ENCODE assay signal across 14 cellular contexts in genomic region chr1:111723091-111723806, GRCh38. TPM values are rescaled to one million over a fixed set of nuclear protein-coding genes. Genes with fewer than 3 reads are reported as not detected.
DNase-seq lines count a peak whose midpoint lies in the region; ATAC-seq, FAIRE-seq and TF ChIP-seq lines count a peak whose summit lies in the region.
"Had no signal": no experiment of that assay in that cellular context is flagged by ENCODE, and none has a peak within 500 bp of the region (broad histone marks: within the 10 kb centered on the region; RNA-seq: fewer than 3 reads in every experiment).

No MANE protein-coding gene starts in this region.

- TF ChIP-seq POLR2A in uterus (IDR thresholded peaks at IDR 0.05) = no peak

- intact Hi-C loops in kidney (cut with DNase I) (no loop called here), uterus (cut with DNase I; ENCODE audit: low total_unique reads) (no loop called here)

- H3K4me1 ChIP-seq in kidney (ENCODE audit: control insufficient read depth in 1 of 2, insufficient read depth in 1 of 2, low read depth in 1 of 2, low read length in 2 of 2) = no peaks in the 10 kb centered on the region
- H3K4me1 ChIP-seq in uterus = no peaks in the 10 kb centered on the region

- H3K27ac ChIP-seq in kidney (ENCODE audit: low read depth in 2 of 2, low read length in 2 of 2) (no peak overlapping the region), uterus (no peak overlapping the region)

- H3K4me1 Mint-ChIP-seq in stimulated activated naive CD8-positive, alpha-beta T cell treated with anti-CD3 and anti-CD28 coated beads, Interleukin-15, amount 100 ng/mL, for 72 hours = peaks cover 6% of the 10 kb centered on the region
- H3K4me1 Mint-ChIP-seq in activated CD8-positive, alpha-beta memory T cell treated with anti-CD3 and anti-CD28 coated beads, Interleukin-2, amount 10 ng/mL, durations not matched to agents 7 days and 5 days = peaks cover 7% of the 10 kb centered on the region

- no peaks in the 10 kb centered on the region for H3K27me3 Mint-ChIP-seq in stimulated activated naive CD8-positive, alpha-beta T cell treated with anti-CD3 and anti-CD28 coated beads, Interleukin-15, amount 100 ng/mL, for 72 hours
- no peaks in the 10 kb centered on the region for H3K27me3 Mint-ChIP-seq in activated CD8-positive, alpha-beta memory T cell treated with anti-CD3 and anti-CD28 coated beads, Interleukin-2, amount 10 ng/mL, durations not matched to agents 7 days and 5 days

- TF ChIP-seq CTCF in kidney (IDR thresholded peaks at IDR 0.05; ENCODE audit: borderline replicate concordance, extremely low read depth, insufficient read depth) (no peak), uterus (IDR thresholded peaks at IDR 0.05) (no peak)

- no peaks in the 10 kb centered on the region for H3K36me3 Mint-ChIP-seq in activated CD8-positive, alpha-beta memory T cell treated with anti-CD3 and anti-CD28 coated beads, Interleukin-2, amount 10 ng/mL, durations not matched to agents 7 days and 5 days

- H3K9me3 Mint-ChIP-seq in stimulated activated naive CD8-positive, alpha-beta T cell treated with anti-CD3 and anti-CD28 coated beads, Interleukin-15, amount 100 ng/mL, for 72 hours = no peaks in the 10 kb centered on the region
- H3K9me3 Mint-ChIP-seq in activated CD8-positive, alpha-beta memory T cell treated with anti-CD3 and anti-CD28 coated beads, Interleukin-2, amount 10 ng/mL, durations not matched to agents 7 days and 5 days (ENCODE audit: low read depth) = no peaks in the 10 kb centered on the region
- H3K9me3 Mint-ChIP-seq: neural crest cell had no signal

- no peak overlapping the region for H3K4me3 Mint-ChIP-seq in stimulated activated naive CD8-positive, alpha-beta T cell treated with anti-CD3 and anti-CD28 coated beads, Interleukin-15, amount 100 ng/mL, for 72 hours
- no peak overlapping the region for H3K4me3 Mint-ChIP-seq in activated CD8-positive, alpha-beta memory T cell treated with anti-CD3 and anti-CD28 coated beads, Interleukin-2, amount 10 ng/mL, durations not matched to agents 7 days and 5 days
- H3K4me3 Mint-ChIP-seq: neural crest cell had no signal

- H3K4me3 ChIP-seq in kidney (ENCODE audit: low read length in 2 of 2) (no peak overlapping the region), uterus (no peak overlapping the region)
- H3K4me3 ChIP-seq: lung had no signal

- no peaks in the 10 kb centered on the region for H3K9me3 ChIP-seq in kidney (ENCODE audit: control insufficient read depth in 1 of 2, low read length in 2 of 2)
- no peaks in the 10 kb centered on the region for H3K9me3 ChIP-seq in uterus

- no peak overlapping the region for H3K9ac ChIP-seq in kidney (ENCODE audit: low read length in 2 of 2)

- no peak for FAIRE-seq in kidney (lab: Jason Lieb, UNC)

- H3K27ac Mint-ChIP-seq in stimulated activated naive CD8-positive, alpha-beta T cell treated with anti-CD3 and anti-CD28 coated beads, Interleukin-15, amount 100 ng/mL, for 72 hours = peak overlapping the region; percentile 47 to 55
- no peak overlapping the region for H3K27ac Mint-ChIP-seq in activated CD8-positive, alpha-beta memory T cell treated with anti-CD3 and anti-CD28 coated beads, Interleukin-2, amount 10 ng/mL, durations not matched to agents 7 days and 5 days

- CTCF ChIA-PET in activated CD8-positive, alpha-beta memory T cell treated with anti-CD3 and anti-CD28 coated beads, Interleukin-2, amount 10 ng/mL, durations not matched to agents 7 days and 5 days (lab: Charles Lee) = no interaction called here

- ATAC-seq in stimulated activated naive CD8-positive, alpha-beta T cell treated with anti-CD3 and anti-CD28 coated beads, Interleukin-15, amount 100 ng/mL, for 72 hours = no peak
- no peak for ATAC-seq in stimulated activated naive CD8-positive, alpha-beta T cell treated with anti-CD3 and anti-CD28 coated beads, Interleukin-15, Interleukin-2, amounts not matched to agents 100 U/mL and 50 U/mL, for 24 hours
- ATAC-seq in activated CD8-positive, alpha-beta memory T cell treated with anti-CD3 and anti-CD28 coated beads, Interleukin-2, amount 10 ng/mL, durations not matched to agents 7 days and 5 days = no peak

- H3K36me3 ChIP-seq in kidney (ENCODE audit: control insufficient read depth in 1 of 2, insufficient read depth in 2 of 2, low read length in 2 of 2) = no peaks in the 10 kb centered on the region
- H3K36me3 ChIP-seq in uterus = no peaks in the 10 kb centered on the region

- no peak for DNase-seq in stimulated activated naive CD8-positive, alpha-beta T cell treated with anti-CD3 and anti-CD28 coated beads, Interleukin-15, amount 100 ng/mL, for 72 hours
- no peak for DNase-seq in stimulated activated naive CD8-positive, alpha-beta T cell treated with anti-CD3 and anti-CD28 coated beads, Interleukin-15, Interleukin-2, amounts not matched to agents 100 U/mL and 50 U/mL, for 24 hours
- peak; percentile 31 for DNase-seq in activated CD8-positive, alpha-beta memory T cell treated with anti-CD3 and anti-CD28 coated beads, Interleukin-2, amount 10 ng/mL, durations not matched to agents 7 days and 5 days
- DNase-seq in kidney = peak; percentile 13
- DNase-seq in AG20443 (ENCODE audit: low spot score) = no peak
- no peak for DNase-seq in DMS53 treated with DMSO at 0.1 percent for 48 hours (lab: John Stamatoyannopoulos, UW; ENCODE audit: unreplicated experiment)
- no peak for DNase-seq in stimulated activated CD4-positive, alpha-beta T cell treated with anti-CD3 and anti-CD28 coated beads, Interleukin-4, amount 100 ng/mL, for 1 hour
- DNase-seq in uterus = no peak
- DNase-seq: activated gamma-delta T cell; AML-193; NCI-H1930; stimulated activated naive CD4-positive, alpha-beta T cell treated with Interleukin-2 at 50 U/mL for 16 hours had no signal

- H3K27me3 ChIP-seq in uterus = no peaks in the 10 kb centered on the region

RNA-seq across cellular contexts. Expression of gene INKA2, which starts 15.9 kb away (rescaled TPM):
- 1 to 10 TPM; 1.7 to 1.9 TPM for total RNA-seq in activated CD8-positive, alpha-beta memory T cell treated with anti-CD3 and anti-CD28 coated beads, Interleukin-2, amount 10 ng/mL, durations not matched to agents 7 days and 5 days
- total RNA-seq in kidney = 5.6 TPM
- polyA plus RNA-seq in kidney (ENCODE audit: insufficient read depth, low read depth, low replicate concordance) = 3.5 TPM
- total RNA-seq in uterus = 10 to 100 TPM in 1 of 4 donors, 1 to 10 TPM in 1, under 1 TPM in 1, not detected in 1; 0.51 to 16.4 (median 6.4) TPM

RNA-seq across cellular contexts. Expression of gene DDX20, which starts 32.5 kb away (rescaled TPM):
- total RNA-seq in activated CD8-positive, alpha-beta memory T cell treated with anti-CD3 and anti-CD28 coated beads, Interleukin-2, amount 10 ng/mL, durations not matched to agents 7 days and 5 days = 10 to 100 TPM; 14.1 to 17.9 TPM
- 9.6 TPM for total RNA-seq in kidney
- polyA plus RNA-seq in kidney (ENCODE audit: insufficient read depth, low read depth, low replicate concordance) = 5.5 TPM
- 10 to 100 TPM; 13.3 to 38.2 (median 20.1) TPM for total RNA-seq in uterus

Comparison
In these comparisons a context has a peak if more than half of its experiments do, and no peak if none do; other contexts are left out.
1. DNase-seq: peak in activated CD8-positive, alpha-beta memory T cell treated with anti-CD3 and anti-CD28 coated beads, Interleukin-2, amount 10 ng/mL, durations not matched to agents 7 days and 5 days (single experiment) and kidney (single experiment); none in stimulated activated naive CD8-positive, alpha-beta T cell treated with anti-CD3 and anti-CD28 coated beads, Interleukin-15, amount 100 ng/mL, for 72 hours (0 of 2), stimulated activated naive CD8-positive, alpha-beta T cell treated with anti-CD3 and anti-CD28 coated beads, Interleukin-15, Interleukin-2, amounts not matched to agents 100 U/mL and 50 U/mL, for 24 hours (single experiment), AG20443 (single experiment), DMS53 treated with DMSO at 0.1 percent for 48 hours (single experiment), stimulated activated CD4-positive, alpha-beta T cell treated with anti-CD3 and anti-CD28 coated beads, Interleukin-4, amount 100 ng/mL, for 1 hour (single experiment) and uterus (0 of 2).